17 cellular contexts compared by ENCODE assay signal in genomic region chr2:52113338-52113737, GRCh38.
A peak's percentile ranks its signal among the peaks of the same experiment; 100 is the strongest.
DNase-seq lines count a peak whose midpoint lies in the region; TF ChIP-seq lines count a peak whose summit lies in the region.
"Had no signal": no experiment of that assay in that cellular context is flagged by ENCODE, and none has a peak within 500 bp of the region (broad histone marks: within the 10 kb centered on the region; RNA-seq: fewer than 3 reads in every experiment).

No MANE protein-coding gene starts in this region.

- no peaks in the 10 kb centered on the region for H3K36me3 ChIP-seq in MG63
- no peaks in the 10 kb centered on the region for H3K36me3 ChIP-seq in brain microvascular endothelial cell (replicated peaks)
- no peaks in the 10 kb centered on the region for H3K36me3 ChIP-seq in tibial nerve
- H3K36me3 ChIP-seq: BLaER1 had no signal

- H3K4me3 ChIP-seq in MG63 (no peak overlapping the region), brain microvascular endothelial cell (ENCODE audit: low read depth, low read length) (no peak overlapping the region), fibroblast of pulmonary artery (replicated peaks; ENCODE audit: low read depth, low read length) (no peak overlapping the region), tibial nerve (no peak overlapping the region)
- H3K4me3 ChIP-seq: BLaER1, K562 had no signal

- DNase-seq in MG63 (peak; percentile 40), brain microvascular endothelial cell (peak; percentile 18), fibroblast of pulmonary artery (ENCODE audit: low read depth) (peak; percentile 20), stromal cell of bone marrow (ENCODE audit: low read depth) (peak; percentile 48), UCSD-AML1 (lab: John Stamatoyannopoulos, UW; ENCODE audit: unreplicated experiment) (no peak), NCI-H2081 (lab: John Stamatoyannopoulos, UW) (no peak), tibial nerve (ENCODE audit: low spot score in 2 of 2) (no peak)
- DNase-seq: CD8-positive, alpha-beta memory T cell; DMS79; H7; NCI-H1436; NCI-H2029; NCI-H510A treated with DMSO at 0.1 percent for 48 hours; SK-N-SH had no signal

- no peaks in the 10 kb centered on the region for H3K27me3 ChIP-seq in MG63
- no peaks in the 10 kb centered on the region for H3K27me3 ChIP-seq in brain microvascular endothelial cell (replicated peaks)
- no peaks in the 10 kb centered on the region for H3K27me3 ChIP-seq in tibial nerve
- H3K27me3 ChIP-seq: BLaER1 had no signal

- no peaks in the 10 kb centered on the region for H3K4me1 ChIP-seq in tibial nerve
- H3K4me1 ChIP-seq: BLaER1 had no signal

- no peak for TF ChIP-seq EP300 in tibial nerve (IDR thresholded peaks at IDR 0.05)

- TF ChIP-seq POLR2A in tibial nerve (IDR thresholded peaks at IDR 0.05), result no peak

- in situ Hi-C loops in brain microvascular endothelial cell (cut with HindIII; ENCODE audit: low pct_ligation_motif_present, low sequenced_read_pairs), result no loop called here

- TF ChIP-seq CTCF in brain microvascular endothelial cell (IDR thresholded peaks at IDR 0.05; ENCODE audit: low read depth, low read length, missing control alignments) (no peak), fibroblast of pulmonary artery (IDR thresholded peaks at IDR 0.05; ENCODE audit: low read length, missing control alignments) (no peak), tibial nerve (IDR thresholded peaks at IDR 0.05) (no peak)

- H3K27ac ChIP-seq in brain microvascular endothelial cell (no peak overlapping the region), tibial nerve (no peak overlapping the region)
- H3K27ac ChIP-seq: BLaER1, HL-60 had no signal

- H3K9me3 ChIP-seq in MG63 (peaks cover 8% of the 10 kb centered on the region), tibial nerve (peaks cover 0 to 11% (median 0%) of the 10 kb centered on the region in 4 donors)
- H3K9me3 ChIP-seq: BLaER1, SK-N-SH had no signal

Comparison
In these comparisons a context has a peak if more than half of its experiments do, and no peak if none do; other contexts are left out.
1. DNase-seq: peak in MG63 (single experiment), brain microvascular endothelial cell (single experiment), fibroblast of pulmonary artery (single experiment) and stromal cell of bone marrow (single experiment); none in UCSD-AML1 (single experiment), NCI-H2081 (0 of 2) and tibial nerve (0 of 2).